1 cellular context compared by ENCODE assay signal in the genomic region with DNA sequence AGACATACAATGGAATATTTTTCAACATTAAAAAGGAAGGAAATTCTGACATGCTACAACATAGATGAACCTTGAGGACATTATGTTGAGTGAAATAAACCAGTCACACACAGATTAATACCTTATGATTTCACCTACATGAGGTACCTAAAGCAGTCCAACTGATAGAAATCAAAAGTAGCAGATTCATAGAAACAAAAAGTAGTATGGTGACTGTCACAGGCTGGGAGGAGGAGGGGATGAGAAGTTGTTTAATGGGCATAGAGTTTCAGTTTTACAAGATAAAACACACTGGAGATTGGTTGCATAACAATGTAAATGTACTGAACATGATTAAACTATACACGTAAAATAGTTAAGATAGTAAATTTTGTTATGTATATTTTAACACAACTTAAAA.
TF ChIP-seq lines count a peak whose summit lies in the region.

No MANE protein-coding gene starts in this region.

TF ChIP-seq in GM12878, 131 proteins besides CTCF, POLR2A, EP300 and RAD21:
- TF ChIP-seq, protein P1, sequence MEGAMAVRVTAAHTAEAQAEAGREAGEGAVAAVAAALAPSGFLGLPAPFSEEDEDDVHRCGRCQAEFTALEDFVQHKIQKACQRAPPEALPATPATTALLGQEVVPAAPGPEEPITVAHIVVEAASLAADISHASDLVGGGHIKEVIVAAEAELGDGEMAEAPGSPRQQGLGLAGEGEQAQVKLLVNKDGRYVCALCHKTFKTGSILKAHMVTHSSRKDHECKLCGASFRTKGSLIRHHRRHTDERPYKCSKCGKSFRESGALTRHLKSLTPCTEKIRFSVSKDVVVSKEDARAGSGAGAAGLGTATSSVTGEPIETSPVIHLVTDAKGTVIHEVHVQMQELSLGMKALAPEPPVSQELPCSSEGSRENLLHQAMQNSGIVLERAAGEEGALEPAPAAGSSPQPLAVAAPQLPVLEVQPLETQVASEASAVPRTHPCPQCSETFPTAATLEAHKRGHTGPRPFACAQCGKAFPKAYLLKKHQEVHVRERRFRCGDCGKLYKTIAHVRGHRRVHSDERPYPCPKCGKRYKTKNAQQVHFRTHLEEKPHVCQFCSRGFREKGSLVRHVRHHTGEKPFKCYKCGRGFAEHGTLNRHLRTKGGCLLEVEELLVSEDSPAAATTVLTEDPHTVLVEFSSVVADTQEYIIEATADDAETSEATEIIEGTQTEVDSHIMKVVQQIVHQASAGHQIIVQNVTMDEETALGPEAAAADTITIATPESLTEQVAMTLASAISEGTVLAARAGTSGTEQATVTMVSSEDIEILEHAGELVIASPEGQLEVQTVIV (IDR thresholded peaks at IDR 0.05; ENCODE audit: borderline replicate concordance, partially characterized antibody): no peak
- TF ChIP-seq, protein P2, sequence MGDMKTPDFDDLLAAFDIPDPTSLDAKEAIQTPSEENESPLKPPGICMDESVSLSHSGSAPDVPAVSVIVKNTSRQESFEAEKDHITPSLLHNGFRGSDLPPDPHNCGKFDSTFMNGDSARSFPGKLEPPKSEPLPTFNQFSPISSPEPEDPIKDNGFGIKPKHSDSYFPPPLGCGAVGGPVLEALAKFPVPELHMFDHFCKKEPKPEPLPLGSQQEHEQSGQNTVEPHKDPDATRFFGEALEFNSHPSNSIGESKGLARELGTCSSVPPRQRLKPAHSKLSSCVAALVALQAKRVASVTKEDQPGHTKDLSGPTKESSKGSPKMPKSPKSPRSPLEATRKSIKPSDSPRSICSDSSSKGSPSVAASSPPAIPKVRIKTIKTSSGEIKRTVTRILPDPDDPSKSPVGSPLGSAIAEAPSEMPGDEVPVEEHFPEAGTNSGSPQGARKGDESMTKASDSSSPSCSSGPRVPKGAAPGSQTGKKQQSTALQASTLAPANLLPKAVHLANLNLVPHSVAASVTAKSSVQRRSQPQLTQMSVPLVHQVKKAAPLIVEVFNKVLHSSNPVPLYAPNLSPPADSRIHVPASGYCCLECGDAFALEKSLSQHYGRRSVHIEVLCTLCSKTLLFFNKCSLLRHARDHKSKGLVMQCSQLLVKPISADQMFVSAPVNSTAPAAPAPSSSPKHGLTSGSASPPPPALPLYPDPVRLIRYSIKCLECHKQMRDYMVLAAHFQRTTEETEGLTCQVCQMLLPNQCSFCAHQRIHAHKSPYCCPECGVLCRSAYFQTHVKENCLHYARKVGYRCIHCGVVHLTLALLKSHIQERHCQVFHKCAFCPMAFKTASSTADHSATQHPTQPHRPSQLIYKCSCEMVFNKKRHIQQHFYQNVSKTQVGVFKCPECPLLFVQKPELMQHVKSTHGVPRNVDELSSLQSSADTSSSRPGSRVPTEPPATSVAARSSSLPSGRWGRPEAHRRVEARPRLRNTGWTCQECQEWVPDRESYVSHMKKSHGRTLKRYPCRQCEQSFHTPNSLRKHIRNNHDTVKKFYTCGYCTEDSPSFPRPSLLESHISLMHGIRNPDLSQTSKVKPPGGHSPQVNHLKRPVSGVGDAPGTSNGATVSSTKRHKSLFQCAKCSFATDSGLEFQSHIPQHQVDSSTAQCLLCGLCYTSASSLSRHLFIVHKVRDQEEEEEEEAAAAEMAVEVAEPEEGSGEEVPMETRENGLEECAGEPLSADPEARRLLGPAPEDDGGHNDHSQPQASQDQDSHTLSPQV (IDR thresholded peaks at IDR 0.05): no peak
- TF ChIP-seq MYC (IDR thresholded peaks at IDR 0.05; ENCODE audit: insufficient read depth, insufficient read length, insufficient replicate concordance, low read length, severe bottlenecking): no peak
- TF ChIP-seq KDM1A (IDR thresholded peaks at IDR 0.05; ENCODE audit: borderline replicate concordance): no peak
